8 cellular contexts compared by ENCODE assay signal in the genomic region with DNA sequence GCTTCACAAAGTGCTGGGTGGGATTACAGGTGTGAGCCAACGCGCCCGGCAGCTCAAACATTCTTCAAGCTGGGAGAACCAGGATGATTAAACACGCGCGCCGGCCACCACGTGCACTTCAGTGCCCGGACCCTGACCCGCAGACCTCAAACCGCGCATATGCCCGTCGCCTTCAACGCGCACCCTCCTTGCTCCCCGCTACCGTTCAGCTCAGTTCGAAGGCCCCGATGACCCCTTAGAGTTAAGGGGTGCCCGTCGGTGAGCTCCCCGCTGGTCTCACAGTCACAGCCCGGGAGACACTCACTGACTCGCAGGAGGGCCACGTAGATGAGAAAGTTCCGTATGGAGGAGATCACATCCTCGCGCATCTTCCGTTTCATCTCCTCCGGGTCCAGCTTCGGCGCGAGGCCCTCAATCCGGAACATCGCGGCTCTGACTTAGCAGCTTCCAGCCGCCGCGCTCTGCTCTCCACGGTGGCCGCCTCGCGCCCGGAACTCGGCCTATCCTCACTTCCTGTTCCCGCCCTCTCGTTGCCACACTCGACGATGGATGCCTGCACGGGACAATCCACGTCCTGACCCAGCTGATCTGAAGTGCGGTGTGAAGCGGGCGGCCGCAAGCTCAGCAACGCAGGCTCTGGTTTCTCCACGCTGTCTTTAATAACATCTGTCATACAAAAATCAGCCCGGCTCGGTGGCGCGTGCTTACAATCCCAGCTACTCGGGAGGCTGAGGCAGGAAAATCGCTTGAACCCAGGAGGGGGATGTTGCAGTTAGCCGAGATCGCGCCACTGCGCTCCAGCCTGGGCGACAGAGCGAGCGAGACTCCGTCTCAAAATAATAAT. TPM values are rescaled to one million over a fixed set of nuclear protein-coding genes. Genes with fewer than 3 reads are reported as not detected.
DNase-seq lines count a peak whose midpoint lies in the region; FAIRE-seq and TF ChIP-seq lines count a peak whose summit lies in the region.

A gene (minus strand): TSS at position 490 of the 844 bp plus-strand sequence. CDS start 65 bp downstream, at position 425.

- in situ Hi-C loops in SK-MEL-5 (cut with HindIII; ENCODE audit: low pct_unique_long_range_greater_than_20kb, low sequenced_read_pairs) = no loop called here

- no peaks in the 10 kb centered on the region for H3K9me3 ChIP-seq in neuronal stem cell (replicated peaks in 1 of 2; ENCODE audit: control insufficient read depth in 2 of 2, insufficient read depth in 1 of 2, low read depth in 1 of 2, low read length in 2 of 2)

- H2AFZ ChIP-seq in neuronal stem cell (ENCODE audit: low read length) = peak within 1 kb of the TSS; percentile 97

- H3K27me3 ChIP-seq in neuronal stem cell (ENCODE audit: control insufficient read depth in 3 of 3, insufficient read depth in 3 of 3, low read depth in 1 of 3, low read length in 3 of 3) = peaks cover 0 to 5% (median 2%) of the 10 kb centered on the region in 3 experiments

- H3K4me3 ChIP-seq in HFF-Myc (replicated peaks; ENCODE audit: low read depth, low read length) (peak within 1 kb of the TSS; percentile 99), neuronal stem cell (ENCODE audit: low read length in 2 of 2) (peak within 1 kb of the TSS; percentile 90 to 100)

- peak within 1 kb of the TSS; percentile 98 for H2BK5ac ChIP-seq in neuronal stem cell (ENCODE audit: low read length)

- peaks cover 8 to 35% of the 10 kb centered on the region in 2 donors for H3K36me3 ChIP-seq in neuronal stem cell (replicated peaks in 1 of 2; ENCODE audit: control insufficient read depth in 2 of 2, insufficient read depth in 2 of 2, low read length in 2 of 2)

- peak within 1 kb of the TSS; percentile 98 for H3K9ac ChIP-seq in neuronal stem cell (ENCODE audit: low read depth, low read length, poor library complexity)

- peaks cover 3% of the 10 kb centered on the region for H3K79me1 ChIP-seq in neuronal stem cell (ENCODE audit: low read depth, low read length)

- no CpG with 5 or more reads among the region's 72 CpGs for WGBS in neuronal stem cell (ENCODE audit: extremely low coverage in 2 of 2, insufficient read length in 2 of 2, insufficient replicate concordance in 1 of 2), 2 donors

- peak; percentile 93 for DNase-seq in GM03348 (ENCODE audit: low spot score)
- DNase-seq in HFF-Myc (ENCODE audit: extremely low read depth, low read depth) = peak; percentile 78
- DNase-seq in MV-4-11 (lab: John Stamatoyannopoulos, UW) = peak; percentile 86
- DNase-seq in SK-MEL-5 (ENCODE audit: low read depth, low spot score) = peak; percentile 91
- peak; percentile 93 for DNase-seq in activated naive CD4-positive, alpha-beta T cell treated with Interleukin-2 at 50 U/mL for 16 hours
- peak; percentile 62 to 81 for DNase-seq in frontal cortex (ENCODE audit: low spot score in 2 of 2)
- peak; percentile 70 for DNase-seq in neuronal stem cell (ENCODE audit: low spot score)

- TF ChIP-seq CTCF in HFF-Myc (IDR thresholded peaks at IDR 0.05; ENCODE audit: low read depth, low read length, missing control alignments) = no peak
- TF ChIP-seq CTCF in subcutaneous adipose tissue (IDR thresholded peaks at IDR 0.05; ENCODE audit: low read depth) = no peak

- H2BK15ac ChIP-seq in neuronal stem cell (ENCODE audit: low read length) = peak within 1 kb of the TSS; percentile 94

- peak within 1 kb of the TSS; percentile 97 for H3K23ac ChIP-seq in neuronal stem cell (ENCODE audit: low read depth, low read length, poor library complexity)

- H4K8ac ChIP-seq in neuronal stem cell (ENCODE audit: low read depth, low read length) = peak within 1 kb of the TSS; percentile 75

- peak within 1 kb of the TSS; percentile 66 for H3K27ac ChIP-seq in neuronal stem cell (replicated peaks; ENCODE audit: low read length)

- H2BK12ac ChIP-seq in neuronal stem cell (ENCODE audit: low read length) = peak within 1 kb of the TSS; percentile 94

- peak within 1 kb of the TSS; percentile 98 for H3K18ac ChIP-seq in neuronal stem cell (ENCODE audit: low read length)

- no peak for FAIRE-seq in frontal cortex (lab: Jason Lieb, UNC)

- peak within 1 kb of the TSS; percentile 97 for H2AK5ac ChIP-seq in neuronal stem cell (ENCODE audit: low read depth, low read length)

- H2BK120ac ChIP-seq in neuronal stem cell (ENCODE audit: low read depth, low read length) = no peak within 1 kb of the TSS

- H3K4me1 ChIP-seq in neuronal stem cell (ENCODE audit: control insufficient read depth in 2 of 2, insufficient read depth in 1 of 2, low read depth in 1 of 2, low read length in 2 of 2) = peaks cover 2 to 4% of the 10 kb centered on the region in 2 donors

- no peak within 1 kb of the TSS for H4K91ac ChIP-seq in neuronal stem cell (ENCODE audit: low read depth, low read length, poor library complexity)

- peak within 1 kb of the TSS; percentile 98 for H3K14ac ChIP-seq in neuronal stem cell (ENCODE audit: low read length)

- H3K4ac ChIP-seq in neuronal stem cell (ENCODE audit: low read length) = peak within 1 kb of the TSS; percentile 86

- H3K4me2 ChIP-seq in neuronal stem cell (ENCODE audit: insufficient read depth, low read length, poor library complexity, severe bottlenecking) = peak within 1 kb of the TSS; percentile 85

RNA-seq across cellular contexts. Expression of the gene that starts here (rescaled TPM):
- total RNA-seq in SK-MEL-5 (2014; rRNA removed; shearing (Covaris generic)) = 290 and 302 TPM in 2 replicates
- 124 and 183 TPM in 2 replicates for polyA plus RNA-seq in SK-MEL-5 (2015; cell fraction: cytosol; rRNA removed)
- 31.5 and 52.3 TPM in 2 replicates for polyA plus RNA-seq in SK-MEL-5 (2015; cell fraction: nucleus; rRNA removed)
- total RNA-seq in frontal cortex (75.0 TPM), subcutaneous adipose tissue (100 to 1,000 TPM in 1 of 4 donors, 10 to 100 TPM in 3; 58.4 to 113 (median 65.9) TPM)
- polyA plus RNA-seq in neuronal stem cell (2013, experiment 1 of 2) = 158 TPM
- polyA plus RNA-seq in neuronal stem cell (2013, experiment 2 of 2) = 162 TPM

Comparison
In these comparisons a context has a peak if more than half of its experiments do, and no peak if none do; other contexts are left out.
1. Peak in every context shown above with its lines: DNase-seq, H3K4me3 ChIP-seq and H3K27ac ChIP-seq.